9 cellular contexts compared by ENCODE assay signal in the genomic region with DNA sequence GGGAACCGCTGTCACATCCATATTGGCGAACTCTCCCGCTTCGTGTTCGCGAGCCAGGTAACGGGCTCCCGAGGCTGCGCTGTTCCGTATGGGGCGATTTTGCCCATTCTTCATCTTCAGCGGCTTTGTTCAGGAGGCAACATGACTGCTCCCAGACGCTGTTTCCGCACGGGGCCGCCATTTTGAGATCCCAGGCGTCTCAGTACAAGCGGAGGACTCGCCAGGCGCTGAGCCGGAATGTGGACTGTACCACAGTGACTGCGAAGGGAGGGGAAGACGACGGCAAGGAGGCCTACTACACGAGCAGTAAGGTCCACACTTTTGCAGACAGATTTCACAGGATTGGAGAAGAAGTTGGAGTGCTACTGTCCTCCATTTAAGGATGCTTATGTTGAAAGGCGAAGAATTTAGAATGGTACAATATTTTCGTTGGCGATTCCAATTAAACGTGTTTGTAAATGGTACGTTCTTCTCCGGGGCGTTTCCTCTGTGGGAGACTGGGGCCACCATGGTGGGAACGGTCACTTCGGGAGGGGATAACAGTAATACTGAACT. TPM values are rescaled to one million over a fixed set of nuclear protein-coding genes. Genes with fewer than 3 reads are reported as not detected.
DNase-seq lines count a peak whose midpoint lies in the region; FAIRE-seq and TF ChIP-seq lines count a peak whose summit lies in the region.
"Had no signal": no experiment of that assay in that cellular context is flagged by ENCODE, and none has a peak within 500 bp of the region (broad histone marks: within the 10 kb centered on the region; RNA-seq: fewer than 3 reads in every experiment).

No MANE protein-coding gene starts in this region.

- WGBS in lower leg skin, 2 donors = 5 to 6% methylated on average over 34 of the region's 34 CpGs

- H3K36me3 Mint-ChIP-seq in endothelial cell (ENCODE audit: low read depth, unreplicated experiment) = peaks cover 12% of the 10 kb centered on the region

- TF ChIP-seq POLR2A in lower leg skin (IDR thresholded peaks at IDR 0.05) (no peak), GM12891 (IDR thresholded peaks at IDR 0.05; ENCODE audit: low read depth, low read length) (no peak)

- peak overlapping the region; percentile 39 for H3K4me3 ChIP-seq in lower leg skin (ENCODE audit: low read depth, poor library complexity, severe bottlenecking)

- peaks cover 26% of the 10 kb centered on the region for H3K9me3 Mint-ChIP-seq in endothelial cell (ENCODE audit: unreplicated experiment)

- no peaks in the 10 kb centered on the region for H3K4me1 Mint-ChIP-seq in endothelial cell (ENCODE audit: unreplicated experiment)

- FAIRE-seq in GM12891 (lab: Jason Lieb, UNC) = no peak

- no peak overlapping the region for H3K27ac Mint-ChIP-seq in endothelial cell (ENCODE audit: unreplicated experiment)

- H3K27ac ChIP-seq in substantia nigra (ENCODE audit: low read depth, low read length, poor library complexity, severe bottlenecking) = peak overlapping the region; percentile 77

- peak; percentile 74 for DNase-seq in NCI-H2227 treated with DMSO at 0.1 percent for 48 hours (lab: John Stamatoyannopoulos, UW)
- DNase-seq in endothelial cell (ENCODE audit: low spot score) = no peak
- peak; percentile 58 to 93 for DNase-seq in lower leg skin (ENCODE audit: low spot score in 2 of 2)
- DNase-seq in substantia nigra (lab: John Stamatoyannopoulos, UW) = peak in 47 of 49 donors; percentile 4 to 87 (median 69)
- no peak for DNase-seq in NOMO-1 treated with DMSO at 0.1 percent for 48 hours (lab: John Stamatoyannopoulos, UW; ENCODE audit: unreplicated experiment)
- no peak for DNase-seq in GM12891 (ENCODE audit: insufficient read length, low spot score)
- no peak for DNase-seq in NCI-H524 treated with DMSO at 0.1 percent for 48 hours (lab: John Stamatoyannopoulos, UW)
- DNase-seq in SKM-1 treated with dmso at 0.1 percent for 144 hours (lab: John Stamatoyannopoulos, UW; ENCODE audit: unreplicated experiment) = no peak
- DNase-seq: T-helper 2 cell had no signal

- intact Hi-C loops in lower leg skin (cut with DNase I; ENCODE audit: low total_unique reads) = no loop called here

- H3K27me3 Mint-ChIP-seq in endothelial cell (ENCODE audit: unreplicated experiment) = no peaks in the 10 kb centered on the region

- H3K4me3 Mint-ChIP-seq in endothelial cell (ENCODE audit: unreplicated experiment) = peak overlapping the region; percentile 12

- TF ChIP-seq CTCF in endothelial cell (IDR thresholded peaks at IDR 0.05; ENCODE audit: unreplicated experiment) (no peak), lower leg skin (IDR thresholded peaks at IDR 0.05) (no peak)

TF ChIP-seq in GM12891, 5 proteins besides CTCF, POLR2A, EP300 and RAD21:
- TF ChIP-seq POLR2AphosphoS5 (IDR thresholded peaks at IDR 0.05; ENCODE audit: low read depth, low read length) = no peak
- no peak for TF ChIP-seq SPI1 (IDR thresholded peaks at IDR 0.05; ENCODE audit: low read depth, low read length)
- TF ChIP-seq TAF1 (IDR thresholded peaks at IDR 0.05; ENCODE audit: low read depth, low read length) = no peak
- no peak for TF ChIP-seq POU2F2 (IDR thresholded peaks at IDR 0.05; ENCODE audit: low read depth, low read length)
- TF ChIP-seq PAX5 (IDR thresholded peaks at IDR 0.05; ENCODE audit: insufficient read depth, low read length, severe bottlenecking) = no peak

RNA-seq across cellular contexts. Expression of a gene that starts 41.6 kb away (rescaled TPM):
- 11.1 TPM for total RNA-seq in endothelial cell (ENCODE audit: unreplicated experiment)
- 1 to 10 TPM in 3 of 4 donors, under 1 TPM in 1; 0.80 to 1.8 (median 1.4) TPM for total RNA-seq in lower leg skin
- 0.62 TPM for polyA plus RNA-seq in GM12891 (2012; ENCODE audit: low read depth, missing spikeins)

Comparison
In these comparisons a context has a peak if more than half of its experiments do, and no peak if none do; other contexts are left out.
1. DNase-seq: peak in NCI-H2227 treated with DMSO at 0.1 percent for 48 hours (single experiment), lower leg skin (2 of 2) and substantia nigra (47 of 49); none in endothelial cell (single experiment), NOMO-1 treated with DMSO at 0.1 percent for 48 hours (single experiment), GM12891 (single experiment), NCI-H524 treated with DMSO at 0.1 percent for 48 hours (single experiment) and SKM-1 treated with dmso at 0.1 percent for 144 hours (single experiment).